In genomic region chr7:133931053-133931452, GRCh38 we compare ENCODE assay signal across 1 cellular context.
TF ChIP-seq lines count a peak whose summit lies in the region.

No MANE protein-coding gene starts in this region.

TF ChIP-seq in HEK293, 187 proteins besides CTCF, POLR2A, EP300 and RAD21 (continued from another document and continues in another):
- TF ChIP-seq, protein P1, sequence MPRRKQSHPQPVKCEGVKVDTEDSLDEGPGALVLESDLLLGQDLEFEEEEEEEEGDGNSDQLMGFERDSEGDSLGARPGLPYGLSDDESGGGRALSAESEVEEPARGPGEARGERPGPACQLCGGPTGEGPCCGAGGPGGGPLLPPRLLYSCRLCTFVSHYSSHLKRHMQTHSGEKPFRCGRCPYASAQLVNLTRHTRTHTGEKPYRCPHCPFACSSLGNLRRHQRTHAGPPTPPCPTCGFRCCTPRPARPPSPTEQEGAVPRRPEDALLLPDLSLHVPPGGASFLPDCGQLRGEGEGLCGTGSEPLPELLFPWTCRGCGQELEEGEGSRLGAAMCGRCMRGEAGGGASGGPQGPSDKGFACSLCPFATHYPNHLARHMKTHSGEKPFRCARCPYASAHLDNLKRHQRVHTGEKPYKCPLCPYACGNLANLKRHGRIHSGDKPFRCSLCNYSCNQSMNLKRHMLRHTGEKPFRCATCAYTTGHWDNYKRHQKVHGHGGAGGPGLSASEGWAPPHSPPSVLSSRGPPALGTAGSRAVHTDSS (tag by site-specific recombination; IDR thresholded peaks at IDR 0.05): no peak
- TF ChIP-seq PRDM4 (tag by site-specific recombination; IDR thresholded peaks at IDR 0.05) (peak; percentile 52; the same call in 1 of the 2 replicates), ZSCAN4 (tag by site-specific recombination; IDR thresholded peaks at IDR 0.05) (no peak), PBX3 (CRISPR knock-in tag; IDR thresholded peaks at IDR 0.05) (no peak), RBAK (tag by site-specific recombination; IDR thresholded peaks at IDR 0.05) (no peak), ZNF610 (tag by site-specific recombination; IDR thresholded peaks at IDR 0.05; ENCODE audit: borderline replicate concordance) (no peak), SALL2 (tag by site-specific recombination; IDR thresholded peaks at IDR 0.05; ENCODE audit: borderline replicate concordance) (no peak), ZNF350 (tag by site-specific recombination; IDR thresholded peaks at IDR 0.05) (no peak), ZBTB6 (tag by site-specific recombination; IDR thresholded peaks at IDR 0.05) (no peak), OSR2 (tag by site-specific recombination; IDR thresholded peaks at IDR 0.05) (peak; percentile 89), GLI4 (tag by site-specific recombination; IDR thresholded peaks at IDR 0.05) (no peak), YY2 (tag by site-specific recombination; IDR thresholded peaks at IDR 0.05) (no peak), ZNF76 (tag by site-specific recombination; IDR thresholded peaks at IDR 0.05; ENCODE audit: borderline replicate concordance, low read depth) (no peak), ZNF223 (tag by site-specific recombination; IDR thresholded peaks at IDR 0.05) (no peak), ZNF660 (tag by site-specific recombination; IDR thresholded peaks at IDR 0.05) (no peak), BCL11A (tag by site-specific recombination; IDR thresholded peaks at IDR 0.05; ENCODE audit: low read depth) (peak; percentile 83), ZNF521 (tag by site-specific recombination; IDR thresholded peaks at IDR 0.05) (no peak), ZNF621 (tag by site-specific recombination; IDR thresholded peaks at IDR 0.05) (no peak), ZBTB7A (tag by site-specific recombination; IDR thresholded peaks at IDR 0.05; ENCODE audit: low read depth) (0 out of 2 replicates have a peak, but pooled peaks have one; percentile 55), MZF1 (tag by site-specific recombination; IDR thresholded peaks at IDR 0.05; ENCODE audit: borderline replicate concordance) (no peak), ZNF423 (tag by site-specific recombination; IDR thresholded peaks at IDR 0.05) (no peak), ZNF747 (tag by site-specific recombination; IDR thresholded peaks at IDR 0.05) (no peak), SCRT1 (tag by site-specific recombination; IDR thresholded peaks at IDR 0.05; ENCODE audit: borderline replicate concordance) (no peak), ZNF426 (tag by site-specific recombination; IDR thresholded peaks at IDR 0.05) (no peak), ZNF776 (tag by site-specific recombination; IDR thresholded peaks at IDR 0.05; ENCODE audit: borderline replicate concordance) (no peak), ZNF157 (tag by site-specific recombination; IDR thresholded peaks at IDR 0.05) (no peak), ZNF654 (tag by site-specific recombination; IDR thresholded peaks at IDR 0.05; ENCODE audit: low read depth) (no peak), ZNF140 (tag by site-specific recombination; IDR thresholded peaks at IDR 0.05) (no peak), SP7 (tag by site-specific recombination; IDR thresholded peaks at IDR 0.05) (peak; percentile 85), ZNF148 (tag by site-specific recombination; IDR thresholded peaks at IDR 0.05; ENCODE audit: borderline replicate concordance) (no peak), AEBP2 (tag by site-specific recombination; IDR thresholded peaks at IDR 0.05; ENCODE audit: borderline replicate concordance) (no peak), ZNF274 (IDR thresholded peaks at IDR 0.05; ENCODE audit: low read length) (no peak), ZNF274 (tag by site-specific recombination; IDR thresholded peaks at IDR 0.05; ENCODE audit: borderline replicate concordance) (no peak), ZNF629 (tag by site-specific recombination; IDR thresholded peaks at IDR 0.05) (peak; percentile 81), ZIC2 (tag by site-specific recombination; IDR thresholded peaks at IDR 0.05) (no peak), ZNF830 (tag by site-specific recombination; IDR thresholded peaks at IDR 0.05; ENCODE audit: low read depth) (no peak), KLF16 (tag by site-specific recombination; IDR thresholded peaks at IDR 0.05) (peak; percentile 43; the same call in 1 of the 2 replicates), ZNF529 (tag by site-specific recombination; IDR thresholded peaks at IDR 0.05; ENCODE audit: insufficient replicate concordance) (no peak), ZBTB17 (tag by site-specific recombination; IDR thresholded peaks at IDR 0.05) (no peak), MEIS1 (CRISPR knock-in tag; IDR thresholded peaks at IDR 0.05; ENCODE audit: borderline replicate concordance) (no peak), ZNF571 (tag by site-specific recombination; IDR thresholded peaks at IDR 0.05) (no peak), TCF7L2 (IDR thresholded peaks at IDR 0.05; ENCODE audit: borderline replicate concordance, low read depth, low read length) (peak; percentile 89), ZNF221 (tag by site-specific recombination; IDR thresholded peaks at IDR 0.05; ENCODE audit: borderline replicate concordance) (no peak), ZSCAN30 (tag by site-specific recombination; IDR thresholded peaks at IDR 0.05) (peak; percentile 67; the same call in 1 of the 2 replicates), ZNF624 (tag by site-specific recombination; IDR thresholded peaks at IDR 0.05) (no peak), ZNF777 (tag by site-specific recombination; IDR thresholded peaks at IDR 0.05; ENCODE audit: borderline replicate concordance) (no peak), ZBTB21 (tag by site-specific recombination; IDR thresholded peaks at IDR 0.05) (no peak), ZNF510 (tag by site-specific recombination; IDR thresholded peaks at IDR 0.05; ENCODE audit: insufficient replicate concordance) (no peak), ZBTB20 (tag by site-specific recombination; IDR thresholded peaks at IDR 0.05) (no peak)
- TF ChIP-seq, protein P2, sequence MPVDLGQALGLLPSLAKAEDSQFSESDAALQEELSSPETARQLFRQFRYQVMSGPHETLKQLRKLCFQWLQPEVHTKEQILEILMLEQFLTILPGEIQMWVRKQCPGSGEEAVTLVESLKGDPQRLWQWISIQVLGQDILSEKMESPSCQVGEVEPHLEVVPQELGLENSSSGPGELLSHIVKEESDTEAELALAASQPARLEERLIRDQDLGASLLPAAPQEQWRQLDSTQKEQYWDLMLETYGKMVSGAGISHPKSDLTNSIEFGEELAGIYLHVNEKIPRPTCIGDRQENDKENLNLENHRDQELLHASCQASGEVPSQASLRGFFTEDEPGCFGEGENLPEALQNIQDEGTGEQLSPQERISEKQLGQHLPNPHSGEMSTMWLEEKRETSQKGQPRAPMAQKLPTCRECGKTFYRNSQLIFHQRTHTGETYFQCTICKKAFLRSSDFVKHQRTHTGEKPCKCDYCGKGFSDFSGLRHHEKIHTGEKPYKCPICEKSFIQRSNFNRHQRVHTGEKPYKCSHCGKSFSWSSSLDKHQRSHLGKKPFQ (tag by site-specific recombination; IDR thresholded peaks at IDR 0.05): 0 out of 2 replicates have a peak, but pooled peaks have one; percentile 18
- TF ChIP-seq, protein P3, sequence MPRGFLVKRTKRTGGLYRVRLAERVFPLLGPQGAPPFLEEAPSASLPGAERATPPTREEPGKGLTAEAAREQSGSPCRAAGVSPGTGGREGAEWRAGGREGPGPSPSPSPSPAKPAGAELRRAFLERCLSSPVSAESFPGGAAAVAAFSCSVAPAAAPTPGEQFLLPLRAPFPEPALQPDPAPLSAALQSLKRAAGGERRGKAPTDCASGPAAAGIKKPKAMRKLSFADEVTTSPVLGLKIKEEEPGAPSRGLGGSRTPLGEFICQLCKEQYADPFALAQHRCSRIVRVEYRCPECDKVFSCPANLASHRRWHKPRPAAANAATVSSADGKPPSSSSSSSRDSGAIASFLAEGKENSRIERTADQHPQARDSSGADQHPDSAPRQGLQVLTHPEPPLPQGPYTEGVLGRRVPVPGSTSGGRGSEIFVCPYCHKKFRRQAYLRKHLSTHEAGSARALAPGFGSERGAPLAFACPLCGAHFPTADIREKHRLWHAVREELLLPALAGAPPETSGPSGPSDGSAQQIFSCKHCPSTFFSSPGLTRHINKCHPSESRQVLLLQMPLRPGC (tag by site-specific recombination; IDR thresholded peaks at IDR 0.05): peak; percentile 81
- TF ChIP-seq, protein P4, sequence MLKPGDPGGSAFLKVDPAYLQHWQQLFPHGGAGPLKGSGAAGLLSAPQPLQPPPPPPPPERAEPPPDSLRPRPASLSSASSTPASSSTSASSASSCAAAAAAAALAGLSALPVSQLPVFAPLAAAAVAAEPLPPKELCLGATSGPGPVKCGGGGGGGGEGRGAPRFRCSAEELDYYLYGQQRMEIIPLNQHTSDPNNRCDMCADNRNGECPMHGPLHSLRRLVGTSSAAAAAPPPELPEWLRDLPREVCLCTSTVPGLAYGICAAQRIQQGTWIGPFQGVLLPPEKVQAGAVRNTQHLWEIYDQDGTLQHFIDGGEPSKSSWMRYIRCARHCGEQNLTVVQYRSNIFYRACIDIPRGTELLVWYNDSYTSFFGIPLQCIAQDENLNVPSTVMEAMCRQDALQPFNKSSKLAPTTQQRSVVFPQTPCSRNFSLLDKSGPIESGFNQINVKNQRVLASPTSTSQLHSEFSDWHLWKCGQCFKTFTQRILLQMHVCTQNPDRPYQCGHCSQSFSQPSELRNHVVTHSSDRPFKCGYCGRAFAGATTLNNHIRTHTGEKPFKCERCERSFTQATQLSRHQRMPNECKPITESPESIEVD (tag by site-specific recombination; IDR thresholded peaks at IDR 0.05): peak; percentile 84
